ENCODE assay signal across 8 cellular contexts in the genomic region with DNA sequence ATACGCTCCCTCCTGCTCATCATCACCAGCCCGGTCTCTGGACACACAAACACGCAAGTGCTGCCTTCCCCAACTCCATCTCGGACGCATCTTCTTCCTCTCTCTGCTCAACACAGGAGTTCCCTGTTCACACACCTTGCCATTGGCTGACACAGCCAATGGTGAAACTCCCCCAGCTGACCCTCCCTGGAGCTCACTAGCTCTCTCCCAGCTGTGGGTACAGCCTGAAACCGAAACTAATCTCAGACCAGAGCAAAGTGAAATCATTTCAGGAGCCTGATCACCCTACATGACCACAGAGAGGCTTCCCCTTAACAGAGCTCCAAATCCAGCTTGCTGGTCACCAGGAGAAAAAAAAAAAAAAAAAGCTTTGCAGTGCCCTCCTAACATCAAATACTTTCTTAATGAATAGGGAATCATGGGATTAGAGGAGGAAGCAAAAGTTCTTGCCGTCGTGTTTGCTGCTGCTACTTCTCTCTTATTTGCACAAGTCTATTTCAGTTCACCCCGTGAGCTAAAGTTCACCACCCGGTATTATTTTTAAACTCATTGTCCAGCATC. TPM values are rescaled to one million over a fixed set of nuclear protein-coding genes. Genes with fewer than 3 reads are reported as not detected.
DNase-seq lines count a peak whose midpoint lies in the region; ATAC-seq and TF ChIP-seq lines count a peak whose summit lies in the region.

No MANE protein-coding gene starts in this region.

- DNase-seq in Peyer's patch (peak; percentile 57 to 70 (median 63)), brain microvascular endothelial cell (peak; percentile 64), kidney glomerular epithelial cell (lab: John Stamatoyannopoulos, UW) (peak; percentile 90)
- no peak for DNase-seq in stimulated activated CD4-positive, alpha-beta T cell treated with anti-CD3 and anti-CD28 coated beads, Interleukin-2, amount 100 ng/mL, for 48 hours

- H3K27ac Mint-ChIP-seq in stimulated activated naive CD8-positive, alpha-beta T cell treated with anti-CD3 and anti-CD28 coated beads, Interleukin-15, Interleukin-2, amounts not matched to agents 100 ng/mL and 50 ng/mL, for 24 hours = no peak overlapping the region

- H3K4me3 ChIP-seq in DOHH2 (ENCODE audit: low read length) = peak overlapping the region; percentile 50
- H3K4me3 ChIP-seq in Peyer's patch = peak overlapping the region; percentile 8 to 49 (median 40)
- H3K4me3 ChIP-seq in brain microvascular endothelial cell (ENCODE audit: low read depth, low read length) = peak overlapping the region; percentile 13

- TF ChIP-seq CTCF in DOHH2 (IDR thresholded peaks at IDR 0.05; ENCODE audit: low read depth, low read length, poor library complexity, severe bottlenecking) = no peak
- TF ChIP-seq CTCF in Peyer's patch (IDR thresholded peaks at IDR 0.05) = no peak
- no peak for TF ChIP-seq CTCF in brain microvascular endothelial cell (IDR thresholded peaks at IDR 0.05; ENCODE audit: low read depth, low read length, missing control alignments)

- peaks cover 28% of the 10 kb centered on the region for H3K27me3 Mint-ChIP-seq in stimulated activated naive CD8-positive, alpha-beta T cell treated with anti-CD3 and anti-CD28 coated beads, Interleukin-15, Interleukin-2, amounts not matched to agents 100 ng/mL and 50 ng/mL, for 24 hours

- H3K9me2 ChIP-seq in DOHH2 (replicated peaks; ENCODE audit: control insufficient read depth, low read length) = no peaks in the 10 kb centered on the region

- H3K9me3 ChIP-seq in DOHH2 (ENCODE audit: control insufficient read depth, insufficient read depth, low read length) (no peaks in the 10 kb centered on the region), Peyer's patch (no peaks in the 10 kb centered on the region)

- H3K4me1 ChIP-seq in DOHH2 (ENCODE audit: control insufficient read depth, low read length) = peaks cover 53% of the 10 kb centered on the region
- peaks cover 0 to 63% (median 11%) of the 10 kb centered on the region in 4 donors for H3K4me1 ChIP-seq in Peyer's patch

- no peaks in the 10 kb centered on the region for H4K20me1 ChIP-seq in DOHH2 (ENCODE audit: control insufficient read depth, insufficient read depth, low read depth, low read length)

- H3K27ac ChIP-seq in DOHH2 (ENCODE audit: low read depth, low read length) (no peak overlapping the region), Peyer's patch (peak overlapping the region; percentile 54 to 96 (median 66)), brain microvascular endothelial cell (peak overlapping the region; percentile 66)

- H3K27me3 ChIP-seq in DOHH2 (ENCODE audit: control insufficient read depth, low read length) (peaks cover 45% of the 10 kb centered on the region), Peyer's patch (no peaks in the 10 kb centered on the region), brain microvascular endothelial cell (replicated peaks) (no peaks in the 10 kb centered on the region)

- no peaks in the 10 kb centered on the region for H3K36me3 ChIP-seq in DOHH2 (ENCODE audit: control insufficient read depth, low read length)
- H3K36me3 ChIP-seq in Peyer's patch = no peaks in the 10 kb centered on the region
- H3K36me3 ChIP-seq in brain microvascular endothelial cell (replicated peaks) = no peaks in the 10 kb centered on the region

- no peaks in the 10 kb centered on the region for H3K9me3 Mint-ChIP-seq in stimulated activated naive CD8-positive, alpha-beta T cell treated with anti-CD3 and anti-CD28 coated beads, Interleukin-15, Interleukin-2, amounts not matched to agents 100 ng/mL and 50 ng/mL, for 24 hours

- H3F3A ChIP-seq in DOHH2 (ENCODE audit: control insufficient read depth, insufficient read depth) = peaks cover 7% of the 10 kb centered on the region; the same call in 1 of the 2 replicates

- no peaks in the 10 kb centered on the region for H3K36me3 Mint-ChIP-seq in stimulated activated naive CD8-positive, alpha-beta T cell treated with anti-CD3 and anti-CD28 coated beads, Interleukin-15, Interleukin-2, amounts not matched to agents 100 ng/mL and 50 ng/mL, for 24 hours (ENCODE audit: low read depth)

- H3K79me2 ChIP-seq in DOHH2 (ENCODE audit: control insufficient read depth, low read length) = no peaks in the 10 kb centered on the region

- H3K4me1 Mint-ChIP-seq in stimulated activated naive CD8-positive, alpha-beta T cell treated with anti-CD3 and anti-CD28 coated beads, Interleukin-15, Interleukin-2, amounts not matched to agents 100 ng/mL and 50 ng/mL, for 24 hours (ENCODE audit: low read depth) = peaks cover 53% of the 10 kb centered on the region

- no peak for TF ChIP-seq POLR2A in Peyer's patch (IDR thresholded peaks at IDR 0.05)

- in situ Hi-C loops in brain microvascular endothelial cell (cut with HindIII; ENCODE audit: low pct_ligation_motif_present, low sequenced_read_pairs) = no loop called here

- ATAC-seq in GM19468 (IDR thresholded peaks at IDR 0.05; ENCODE audit: extremely low read depth, unreplicated experiment) (peak; percentile 93), HG03469 (IDR thresholded peaks at IDR 0.05; ENCODE audit: unreplicated experiment) (peak; percentile 80)

- H3K4me2 ChIP-seq in DOHH2 (ENCODE audit: low read length) = peak overlapping the region; percentile 70

- peak overlapping the region; percentile 70 for H3K4me3 Mint-ChIP-seq in stimulated activated naive CD8-positive, alpha-beta T cell treated with anti-CD3 and anti-CD28 coated beads, Interleukin-15, Interleukin-2, amounts not matched to agents 100 ng/mL and 50 ng/mL, for 24 hours

RNA-seq across cellular contexts. Expression of a gene that starts 8.3 kb away (rescaled TPM):
- 10 to 100 TPM; 10.2 to 45.4 (median 19.2) TPM for total RNA-seq in Peyer's patch

RNA-seq across cellular contexts. Expression of a gene that starts 41.2 kb away (rescaled TPM):
- total RNA-seq in Peyer's patch = 10 to 100 TPM; 29.7 to 49.3 (median 39.5) TPM

Comparison
In these comparisons a context has a peak if more than half of its experiments do, and no peak if none do; other contexts are left out.
1. DNase-seq: peak in Peyer's patch (3 of 3), brain microvascular endothelial cell (single experiment) and kidney glomerular epithelial cell (single experiment); none in stimulated activated CD4-positive, alpha-beta T cell treated with anti-CD3 and anti-CD28 coated beads, Interleukin-2, amount 100 ng/mL, for 48 hours (0 of 2).
2. Peak in every context shown above with its lines, with median percentiles within 50 percentile points of each other: H3K4me3 ChIP-seq.